12 cellular contexts compared by ENCODE assay signal in genomic region chr5:132008163-132008473, GRCh38. TPM values are rescaled to one million over a fixed set of nuclear protein-coding genes. Genes with fewer than 3 reads are reported as not detected.
DNase-seq lines count a peak whose midpoint lies in the region; ATAC-seq and TF ChIP-seq lines count a peak whose summit lies in the region.
"Had no signal": no experiment of that assay in that cellular context is flagged by ENCODE, and none has a peak within 500 bp of the region (broad histone marks: within the 10 kb centered on the region; RNA-seq: fewer than 3 reads in every experiment).

No MANE protein-coding gene starts in this region.

- TF ChIP-seq CTCF in C4-2B (conservative IDR thresholded peaks at IDR 0.05) (peak; percentile 63), upper lobe of right lung (IDR thresholded peaks at IDR 0.05) (no peak)

- intact Hi-C loops in upper lobe of right lung (cut with DNase I) = loop anchor here (10.0 kb wide), 1 partner anchor 413 kb away; no protein-coding TSS in a partner anchor

- no peaks in the 10 kb centered on the region for H3K9me3 ChIP-seq in upper lobe of right lung
- H3K9me3 ChIP-seq: BE2C, heart left ventricle had no signal

- H3K4me1 ChIP-seq in upper lobe of right lung = peaks cover 6% of the 10 kb centered on the region
- H3K4me1 ChIP-seq: BE2C had no signal

- H3K4me3 ChIP-seq in upper lobe of right lung (no peak overlapping the region), H7 (ENCODE audit: insufficient read depth, low read depth, low read length) (no peak overlapping the region)
- H3K4me3 ChIP-seq: heart left ventricle had no signal

- ATAC-seq in GM19463 (IDR thresholded peaks at IDR 0.05; ENCODE audit: unreplicated experiment) (peak; percentile 18), HG03432 (IDR thresholded peaks at IDR 0.05; ENCODE audit: unreplicated experiment) (peak; percentile 13), upper lobe of right lung (no peak)

- no peak overlapping the region for H3K27ac ChIP-seq in C4-2B
- peak overlapping the region; percentile 14 for H3K27ac ChIP-seq in caudate nucleus (ENCODE audit: low read depth, low read length)
- H3K27ac ChIP-seq in upper lobe of right lung = no peak overlapping the region
- H3K27ac ChIP-seq: heart left ventricle had no signal

- DNase-seq in caudate nucleus (lab: John Stamatoyannopoulos, UW) (no peak), SIG-M5 (lab: John Stamatoyannopoulos, UW) (no peak), cerebellar nuclear complex (lab: John Stamatoyannopoulos, UW) (no peak), upper lobe of right lung (no peak), H7 (no peak)
- DNase-seq: NCI-H1417 treated with DMSO at 0.1 percent for 48 hours had no signal

- no peaks in the 10 kb centered on the region for H3K36me3 ChIP-seq in upper lobe of right lung
- no peaks in the 10 kb centered on the region for H3K36me3 ChIP-seq in H7 (replicated peaks; ENCODE audit: control insufficient read depth, insufficient read depth, low read length)
- H3K36me3 ChIP-seq: BE2C, heart left ventricle had no signal

- peaks cover 20% of the 10 kb centered on the region for H3K27me3 ChIP-seq in upper lobe of right lung
- peaks cover 30% of the 10 kb centered on the region for H3K27me3 ChIP-seq in H7 (ENCODE audit: control insufficient read depth, insufficient read depth, low read length)

RNA-seq across cellular contexts. Expression of gene ACSL6, which starts 3.3 kb away (rescaled TPM):
- 0.98 TPM for total RNA-seq in upper lobe of right lung
- 0.28 and 0.85 TPM in 2 replicates for total RNA-seq in H7 (2014; rRNA removed; shearing (Covaris generic))

RNA-seq across cellular contexts. Expression of gene IL3, which starts 52.3 kb away (rescaled TPM):
- not detected for total RNA-seq in upper lobe of right lung
- not detected in 2 replicates for total RNA-seq in H7 (2014; rRNA removed; shearing (Covaris generic))
- total RNA-seq: heart left ventricle, liver had no signal
